Comparison of ENCODE assay signal across 10 cellular contexts in the genomic region with DNA sequence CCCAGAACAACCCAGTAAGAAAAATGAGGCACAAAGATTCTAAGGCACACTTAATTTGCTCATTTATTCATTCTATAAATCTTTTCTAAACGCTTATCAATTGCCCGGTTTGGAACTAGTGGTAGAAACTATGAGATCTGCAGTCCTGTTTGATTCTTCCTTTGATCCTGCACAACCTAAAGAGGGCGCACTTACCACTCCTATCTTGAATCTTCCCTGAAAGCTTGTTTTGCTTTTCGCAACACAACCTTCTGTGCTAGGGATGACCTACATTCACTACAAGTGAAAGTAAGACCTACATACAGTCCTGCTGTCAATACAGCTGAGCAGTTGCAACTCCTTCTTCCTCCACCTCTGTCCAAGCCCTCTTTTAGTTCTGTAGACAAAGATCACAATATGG. TPM values are rescaled to one million over a fixed set of nuclear protein-coding genes. Genes with fewer than 3 reads are reported as not detected.
DNase-seq lines count a peak whose midpoint lies in the region; ATAC-seq and TF ChIP-seq lines count a peak whose summit lies in the region.
"Had no signal": no experiment of that assay in that cellular context is flagged by ENCODE, and none has a peak within 500 bp of the region (broad histone marks: within the 10 kb centered on the region; RNA-seq: fewer than 3 reads in every experiment).

No MANE protein-coding gene starts in this region.

- peak overlapping the region; percentile 56 for H3K4me3 Mint-ChIP-seq in T-helper 17 cell

- no peaks in the 10 kb centered on the region for H3K27me3 Mint-ChIP-seq in T-helper 17 cell

- CTCF ChIA-PET in AG04450 (lab: Charles Lee): interaction anchor here (0.5 to 2.8 kb wide), 3 partner anchors 11 to 581 kb away, joined by 3 to 24 read pairs (median 3); partner anchors contain the start of gene ARL4A

- H3K36me3 Mint-ChIP-seq in T-helper 17 cell (ENCODE audit: low read depth): no peaks in the 10 kb centered on the region

- peak; percentile 45 for TF ChIP-seq CTCF in AG04450 (IDR thresholded peaks at IDR 0.05; ENCODE audit: low read depth, low read length)
- TF ChIP-seq CTCF in GM12872 (IDR thresholded peaks at IDR 0.05; ENCODE audit: insufficient read depth, low read depth, low read length): peak; percentile 54

- no peak overlapping the region for H3K4me3 ChIP-seq in AG04450 (ENCODE audit: low read depth, low read length)
- H3K4me3 ChIP-seq: gastrocnemius medialis, thyroid gland had no signal

- no peaks in the 10 kb centered on the region for H3K27me3 ChIP-seq in AG04450 (ENCODE audit: control insufficient read depth, insufficient read depth, low read length)
- H3K27me3 ChIP-seq: gastrocnemius medialis, thyroid gland had no signal

- H3K27ac ChIP-seq in AG04450 (ENCODE audit: low read depth, low read length): no peak overlapping the region
- H3K27ac ChIP-seq: gastrocnemius medialis, thyroid gland had no signal

- H3K4me1 Mint-ChIP-seq in T-helper 17 cell: peaks cover 17% of the 10 kb centered on the region

- DNase-seq in AG04450 (ENCODE audit: low read depth, low spot score) (no peak), T-helper 17 cell (peak in 2 of 3 donors; percentile 11 to 37), fibroblast of peridontal ligament (ENCODE audit: extremely low read depth) (peak; percentile 56), hippocampal formation (lab: John Stamatoyannopoulos, UW) (no peak)
- DNase-seq in stimulated activated CD4-positive, alpha-beta T cell treated with anti-CD3 and anti-CD28 coated beads, Interleukin-2, amount 100 ng/mL, for 48 hours: peak; percentile 14 to 23
- DNase-seq: gastrocnemius medialis had no signal

- peak overlapping the region; percentile 84 for H3K27ac Mint-ChIP-seq in T-helper 17 cell

- POLR2A ChIA-PET in AG04450 (lab: Yijun Ruan, JAX): no interaction called here

- H3K9me3 ChIP-seq in AG04450 (ENCODE audit: control insufficient read depth, insufficient read depth, low read length) (peaks cover 8% of the 10 kb centered on the region), T-helper 17 cell (ENCODE audit: control insufficient read depth, low read length, poor library complexity, severe bottlenecking) (no peaks in the 10 kb centered on the region)
- H3K9me3 ChIP-seq: gastrocnemius medialis, thyroid gland had no signal

- ATAC-seq in HG03469 (IDR thresholded peaks at IDR 0.05; ENCODE audit: unreplicated experiment) (peak; percentile 79), T-helper 17 cell (peak; percentile 97), GM21619 (IDR thresholded peaks at IDR 0.05; ENCODE audit: unreplicated experiment) (no peak)

RNA-seq across cellular contexts. Expression of gene ARL4A, which starts 12.6 kb away (rescaled TPM):
- 18.3 and 31.0 TPM in 2 replicates for polyA plus RNA-seq in AG04450 (2011; rRNA removed)
- 7.4 and 18.2 TPM in 2 replicates for polyA minus RNA-seq in AG04450 (2011; rRNA and poly(A)+ RNA removed)
- 100 to 1,000 TPM in 1 of 2 donors, 10 to 100 TPM in 1; 92.1 to 122 TPM for total RNA-seq in T-helper 17 cell

Comparison
In these comparisons a context has a peak if more than half of its experiments do, and no peak if none do; other contexts are left out.
1. DNase-seq: peak in T-helper 17 cell (2 of 3), fibroblast of peridontal ligament (single experiment) and stimulated activated CD4-positive, alpha-beta T cell treated with anti-CD3 and anti-CD28 coated beads, Interleukin-2, amount 100 ng/mL, for 48 hours (2 of 2); none in AG04450 (single experiment) and hippocampal formation (0 of 2).